In the genomic region with DNA sequence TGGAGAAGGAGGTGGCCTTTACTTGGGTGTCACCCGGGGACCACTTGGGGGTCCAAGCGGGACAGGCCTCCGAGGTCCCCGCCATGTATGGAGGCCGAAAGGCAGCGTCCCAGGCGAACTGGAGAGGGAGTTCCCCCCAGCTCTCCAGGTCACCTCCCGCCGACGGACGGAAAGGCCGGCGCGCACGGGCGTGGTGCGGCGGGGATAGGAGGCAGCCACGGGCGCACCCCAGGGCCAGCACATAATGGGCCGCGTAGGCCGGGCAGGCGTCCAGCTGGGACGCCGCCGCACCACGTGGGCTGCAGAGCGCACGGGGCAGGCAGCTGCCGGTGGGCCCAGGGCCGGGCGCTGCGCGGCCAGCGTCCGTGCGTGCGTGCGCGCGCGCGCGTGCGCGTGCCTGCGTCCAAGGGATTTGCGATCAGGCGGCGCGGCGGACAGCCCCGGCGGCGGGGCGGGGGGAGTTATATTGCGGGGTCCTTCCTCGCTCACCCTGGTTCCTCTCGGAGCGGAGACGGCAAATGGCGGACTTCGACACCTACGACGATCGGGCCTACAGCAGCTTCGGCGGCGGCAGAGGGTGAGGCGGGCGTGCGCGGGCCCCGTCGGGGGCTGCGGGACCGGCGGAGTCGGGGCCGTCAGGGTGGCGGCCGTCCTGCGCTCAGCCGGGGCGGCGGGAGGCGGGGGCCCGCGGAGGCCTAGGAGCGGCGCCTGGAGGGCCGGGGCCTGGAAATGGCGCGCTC, we compare ENCODE assay signal across 8 cellular contexts. TPM values are rescaled to one million over a fixed set of nuclear protein-coding genes. Genes with fewer than 3 reads are reported as not detected.
DNase-seq lines count a peak whose midpoint lies in the region; ATAC-seq and TF ChIP-seq lines count a peak whose summit lies in the region.

A gene (plus strand): TSS at position 491 of the 740 bp plus-strand sequence. CDS start 28 bp downstream, at position 519.

- intact Hi-C loops in breast epithelium (cut with DNase I; ENCODE audit: low total_unique reads), result loop anchor here (10.0 kb wide), 1 partner anchor 109 kb away; no protein-coding TSS in a partner anchor

- no peaks in the 10 kb centered on the region for H3K27me3 ChIP-seq in WERI-Rb-1 (ENCODE audit: insufficient read depth, low read depth, severe bottlenecking)
- no peaks in the 10 kb centered on the region for H3K27me3 ChIP-seq in breast epithelium
- no peaks in the 10 kb centered on the region for H3K27me3 ChIP-seq in iPS-20b (ENCODE audit: insufficient read depth, low read length)

- H3K27ac ChIP-seq in WERI-Rb-1 (peak within 1 kb of the TSS; percentile 97), breast epithelium (peak within 1 kb of the TSS; percentile 99 to 100), iPS-20b (ENCODE audit: low read length) (peak within 1 kb of the TSS; percentile 62), skin epidermis (peak within 1 kb of the TSS; percentile 88 to 99 (median 96))

- no peak for TF ChIP-seq POLR2A in breast epithelium (IDR thresholded peaks at IDR 0.05)

- H3K9me3 ChIP-seq in WERI-Rb-1 (ENCODE audit: severe bottlenecking), result no peaks in the 10 kb centered on the region
- H3K9me3 ChIP-seq in breast epithelium, result no peaks in the 10 kb centered on the region
- no peaks in the 10 kb centered on the region for H3K9me3 ChIP-seq in iPS-20b (ENCODE audit: insufficient read depth, low read depth, low read length)

- H3K36me3 ChIP-seq in WERI-Rb-1 (peaks cover 43% of the 10 kb centered on the region), breast epithelium (no peaks in the 10 kb centered on the region), iPS-20b (ENCODE audit: insufficient read depth, low read depth, low read length) (peaks cover 32% of the 10 kb centered on the region)

- H3K4me1 ChIP-seq in breast epithelium (peaks cover 0 to 6% of the 10 kb centered on the region in 2 donors), iPS-20b (ENCODE audit: insufficient read depth, low read length) (peaks cover 10% of the 10 kb centered on the region)

- CTCF ChIA-PET in AG04449 (lab: Yijun Ruan, JAX), result interaction anchor here (0.8 to 1.8 kb wide), 6 partner anchors 9 to 110 kb away, joined by 3 to 7 read pairs (median 4); no protein-coding TSS in a partner anchor

- TF ChIP-seq CTCF in AG04449 (IDR thresholded peaks at IDR 0.05; ENCODE audit: insufficient read depth, low read length, missing control alignments) (no peak), WERI-Rb-1 (IDR thresholded peaks at IDR 0.05; ENCODE audit: low read depth, low read length) (no peak), breast epithelium (IDR thresholded peaks at IDR 0.05) (no peak)

- POLR2A ChIA-PET in AG04449 (lab: Yijun Ruan, JAX), result interaction anchor here (0.5 to 1.8 kb wide), 8 partner anchors 15 to 94 kb away, joined by 3 to 9 read pairs (median 4); a partner anchor contains a TSS

- peak; percentile 80 for ATAC-seq in GM18907 (IDR thresholded peaks at IDR 0.05; ENCODE audit: unreplicated experiment)
- ATAC-seq in HG03139 (IDR thresholded peaks at IDR 0.05; ENCODE audit: unreplicated experiment), result peak; percentile 61

- peak within 1 kb of the TSS; percentile 93 for H3K9ac ChIP-seq in iPS-20b (ENCODE audit: low read depth, low read length)

- H3K4me3 ChIP-seq in AG04449 (ENCODE audit: low read depth, low read length), result peak within 1 kb of the TSS; percentile 84
- peak within 1 kb of the TSS; percentile 93 for H3K4me3 ChIP-seq in WERI-Rb-1 (ENCODE audit: low read depth, low read length)
- peak within 1 kb of the TSS; percentile 94 to 98 (median 97) for H3K4me3 ChIP-seq in breast epithelium
- H3K4me3 ChIP-seq in iPS-20b (ENCODE audit: low read length), result peak within 1 kb of the TSS; percentile 93
- H3K4me3 ChIP-seq in skin epidermis, result peak within 1 kb of the TSS; percentile 54 to 93 (median 88)

- DNase-seq in AG04449 (ENCODE audit: low read depth, low spot score) (peak; percentile 33), NCI-H2227 (lab: John Stamatoyannopoulos, UW; ENCODE audit: unreplicated experiment) (peak; percentile 98), WERI-Rb-1 (peak; percentile 94), breast epithelium (ENCODE audit: low spot score in 2 of 2) (peak; percentile 93 to 96)

RNA-seq across cellular contexts. Expression of the gene that starts here (rescaled TPM):
- total RNA-seq in breast epithelium, result 100 to 1,000 TPM; 199 to 256 (median 238) TPM

Comparison
In these comparisons a context has a peak if more than half of its experiments do, and no peak if none do; other contexts are left out.
1. Peak in every context shown above with its lines: DNase-seq, ATAC-seq, H3K4me3 ChIP-seq and H3K27ac ChIP-seq.
2. DNase-seq: peak in every context shown above with its lines; median percentile 98 in NCI-H2227; 94 in breast epithelium; 94 in WERI-Rb-1; 33 in AG04449.